8 cellular contexts compared by ENCODE assay signal in genomic region chr2:148614332-148615049, GRCh38. TPM values are rescaled to one million over a fixed set of nuclear protein-coding genes. Genes with fewer than 3 reads are reported as not detected.
A peak's percentile ranks its signal among the peaks of the same experiment; 100 is the strongest.
DNase-seq lines count a peak whose midpoint lies in the region; ATAC-seq and TF ChIP-seq lines count a peak whose summit lies in the region.

No MANE protein-coding gene starts in this region.

- no peak for TF ChIP-seq CTCF in fibroblast of the aortic adventitia (IDR thresholded peaks at IDR 0.05; ENCODE audit: insufficient read depth, low read length)

- H3K4me3 ChIP-seq in fibroblast of the aortic adventitia (ENCODE audit: low read depth, low read length) = no peak overlapping the region
- H3K4me3 ChIP-seq in rectal smooth muscle tissue (ENCODE audit: low read length) = no peak overlapping the region

- peak; percentile 93 for ATAC-seq in GM19467 (IDR thresholded peaks at IDR 0.05; ENCODE audit: unreplicated experiment)
- peak; percentile 92 for ATAC-seq in HG03442 (IDR thresholded peaks at IDR 0.05; ENCODE audit: unreplicated experiment)

- H3K27me3 ChIP-seq in rectal smooth muscle tissue (ENCODE audit: control insufficient read depth, insufficient read depth, low read length) = no peaks in the 10 kb centered on the region

- in situ Hi-C loops in G401 (cut with HindIII; ENCODE audit: low sequenced_read_pairs) = no loop called here

- DNase-seq in G401 (ENCODE audit: low spot score) (peak; percentile 3), SKM-1 treated with dmso at 0.1 percent for 144 hours (lab: John Stamatoyannopoulos, UW; ENCODE audit: unreplicated experiment) (peak; percentile 71), fibroblast of the aortic adventitia (ENCODE audit: low read depth) (peak; percentile 23), NCI-H526 (lab: John Stamatoyannopoulos, UW) (no peak), NCI-H2107 (lab: John Stamatoyannopoulos, UW) (no peak)

- H3K27ac ChIP-seq in rectal smooth muscle tissue (ENCODE audit: low read depth, low read length) = peak overlapping the region; percentile 33

- H3K9ac ChIP-seq in rectal smooth muscle tissue (ENCODE audit: low read length) = no peak overlapping the region

- H3K36me3 ChIP-seq in rectal smooth muscle tissue (ENCODE audit: control insufficient read depth, insufficient read depth, low read length) = no peaks in the 10 kb centered on the region

- peaks cover 15% of the 10 kb centered on the region for H3K4me1 ChIP-seq in rectal smooth muscle tissue (ENCODE audit: control insufficient read depth, insufficient read depth, low read length)

RNA-seq across cellular contexts. Expression of gene EPC2, which starts 30.1 kb away (rescaled TPM):
- total RNA-seq in G401 (2014; rRNA removed; shearing (Covaris generic)) = 10.8 and 16.7 TPM in 2 replicates
- total RNA-seq in fibroblast of the aortic adventitia (ENCODE audit: low replicate concordance) = 22.4 and 31.7 TPM in 2 replicates

Comparison
In these comparisons a context has a peak if more than half of its experiments do, and no peak if none do; other contexts are left out.
1. DNase-seq: peak in G401 (single experiment), SKM-1 treated with dmso at 0.1 percent for 144 hours (single experiment) and fibroblast of the aortic adventitia (single experiment); none in NCI-H526 (0 of 2) and NCI-H2107 (single experiment).